In genomic region chr2:105320651-105321215, GRCh38 we compare ENCODE assay signal across 22 cellular contexts. TPM values are rescaled to one million over a fixed set of nuclear protein-coding genes. Genes with fewer than 3 reads are reported as not detected.
DNase-seq lines count a peak whose midpoint lies in the region; ATAC-seq, FAIRE-seq and TF ChIP-seq lines count a peak whose summit lies in the region.
"Had no signal": no experiment of that assay in that cellular context is flagged by ENCODE, and none has a peak within 500 bp of the region (broad histone marks: within the 10 kb centered on the region; RNA-seq: fewer than 3 reads in every experiment).

No MANE protein-coding gene starts in this region.

- POLR2A ChIA-PET in HepG2 (lab: Yijun Ruan, JAX), result interaction anchor here (3.0 kb wide), 1 partner anchor 9 kb away, joined by 18 read pairs; the partner anchor contains the start of gene TGFBRAP1

- H3K4me3 ChIP-seq in HepG2 (replicated peaks in 1 of 3; ENCODE audit: insufficient read depth in 1 of 3, low read depth in 2 of 3, low read length in 3 of 3) (no peak overlapping the region), right lobe of liver (no peak overlapping the region), left lung (no peak overlapping the region)
- H3K4me3 ChIP-seq: ovary, sigmoid colon, testis had no signal

- no peak for TF ChIP-seq EP300 in HepG2 (IDR thresholded peaks at IDR 0.05; ENCODE audit: low read depth in 2 of 2, low read length in 2 of 2)
- no peak for TF ChIP-seq EP300 in HepG2 (CRISPR knock-in tag; IDR thresholded peaks at IDR 0.05; ENCODE audit: borderline replicate concordance)

- TF ChIP-seq POLR2A in HepG2 (IDR thresholded peaks at IDR 0.05; ENCODE audit: insufficient read depth in 1 of 2, low read depth in 2 of 2, low read length in 2 of 2) (no peak), right lobe of liver (IDR thresholded peaks at IDR 0.05) (no peak)

- intact Hi-C loops in HepG2 (cut with micrococcal nuclease; ENCODE audit: unreplicated experiment), result no loop called here
- intact Hi-C loops in right lobe of liver (cut with DNase I), result no loop called here
- intact Hi-C loops in left lung (cut with DNase I), result no loop called here

- H3K36me3 ChIP-seq in HepG2 (replicated peaks in 1 of 2; ENCODE audit: control insufficient read depth in 1 of 2, insufficient read depth in 2 of 2, low read length in 2 of 2), result peaks cover 7 to 24% of the 10 kb centered on the region in 2 experiments
- no peaks in the 10 kb centered on the region for H3K36me3 ChIP-seq in right lobe of liver
- H3K36me3 ChIP-seq in left lung, result no peaks in the 10 kb centered on the region
- H3K36me3 ChIP-seq: ovary, sigmoid colon had no signal

- no peaks in the 10 kb centered on the region for H3K9me3 ChIP-seq in HepG2 (ENCODE audit: low read length)
- no peaks in the 10 kb centered on the region for H3K9me3 ChIP-seq in right lobe of liver
- H3K9me3 ChIP-seq in left lung, result no peaks in the 10 kb centered on the region
- H3K9me3 ChIP-seq: ovary, sigmoid colon, testis had no signal

- WGBS in HepG2 (ENCODE audit: low lambda C conversion rate), result 90% methylated on average over 7 of the region's 7 CpGs
- 78% methylated on average over 6 of the region's 7 CpGs for WGBS in right lobe of liver (ENCODE audit: insufficient coverage, low coverage, low lambda C conversion rate, missing lambda C conversion rate)

- CTCF ChIA-PET in HepG2 (lab: Yijun Ruan, JAX; ENCODE audit: low intra/inter-chr PET ratio, low total read pairs), result no interaction called here

- peaks cover 88% of the 10 kb centered on the region for H3K79me2 ChIP-seq in HepG2 (ENCODE audit: insufficient read depth, low read length)

- FAIRE-seq in HepG2 (lab: Jason Lieb, UNC), result no peak
- FAIRE-seq: frontal cortex, kidney, RCC 7860 had no signal

- H3K4me2 ChIP-seq in HepG2 (ENCODE audit: low read depth, low read length), result no peak overlapping the region

- TF ChIP-seq RAD21 in HepG2 (CRISPR knock-in tag; IDR thresholded peaks at IDR 0.05), result no peak

- H2AFZ ChIP-seq in HepG2 (ENCODE audit: low read length), result no peak overlapping the region

- H3K27ac ChIP-seq in HepG2 (ENCODE audit: extremely low read length, insufficient read depth, low read length) (peak overlapping the region; percentile 13), right lobe of liver (no peak overlapping the region), left lung (no peak overlapping the region)
- H3K27ac ChIP-seq: ovary, sigmoid colon, testis had no signal

- H3K27me3 ChIP-seq in HepG2 (ENCODE audit: control insufficient read depth in 1 of 2, insufficient read depth in 2 of 2, low read length in 2 of 2) (no peaks in the 10 kb centered on the region), right lobe of liver (no peaks in the 10 kb centered on the region), left lung (no peaks in the 10 kb centered on the region)
- H3K27me3 ChIP-seq: ovary, sigmoid colon, testis had no signal

- no peak overlapping the region for H3K9ac ChIP-seq in HepG2 (ENCODE audit: insufficient read depth, low read depth, low read length)

- no peak for TF ChIP-seq CTCF in HepG2 (CRISPR knock-in tag; IDR thresholded peaks at IDR 0.05)
- TF ChIP-seq CTCF in right lobe of liver (IDR thresholded peaks at IDR 0.05), result no peak
- TF ChIP-seq CTCF in left lung (IDR thresholded peaks at IDR 0.05), result no peak

- ATAC-seq in HepG2 (no peak), right lobe of liver (no peak), left lung (peak; percentile 79)
- ATAC-seq: naive thymus-derived CD4-positive, alpha-beta T cell; stimulated activated effector memory CD8-positive, alpha-beta T cell treated with anti-CD3 and anti-CD28 coated beads, Interleukin-12 subunit alpha, Interleukin-12 subunit beta, amount 100 ng/mL, for 72 hours had no signal

- no TSS peak for BruUV-seq in HepG2 (replicated peaks; lab: Mats Ljungman, UMichigan)

- in situ Hi-C loops in HepG2 (cut with HindIII; ENCODE audit: extremely low pct_ligation_motif_present, low pct_unique_long_range_greater_than_20kb), result no loop called here

- DNase-seq in HepG2 (ENCODE audit: low spot score) (no peak), right lobe of liver (no peak), NCI-H524 treated with DMSO at 0.1 percent for 48 hours (lab: John Stamatoyannopoulos, UW) (peak; percentile 77), left lung (no peak), GF-D8 (lab: John Stamatoyannopoulos, UW) (no peak), NOMO-1 treated with DMSO at 0.1 percent for 48 hours (lab: John Stamatoyannopoulos, UW; ENCODE audit: unreplicated experiment) (no peak), putamen (ENCODE audit: low spot score) (no peak), AML-193 (lab: John Stamatoyannopoulos, UW) (no peak)
- DNase-seq: activated CD4-positive, CD25-positive, alpha-beta regulatory T cell treated with anti-CD3 and anti-CD28 coated beads, Interleukin-2, amount 50 U/mL, for 72 hours; activated naive CD4-positive, alpha-beta T cell treated with anti-CD3 and anti-CD28 coated beads, Interleukin-2, amount 50 U/mL, for 16 hours; anterior cingulate cortex; erythroblast; H9; kidney; naive thymus-derived CD4-positive, alpha-beta T cell; NCI-H2171 treated with DMSO at 0.1 percent for 48 hours; ovary; sigmoid colon; testis had no signal

- H3K4me1 ChIP-seq in HepG2 (ENCODE audit: insufficient read depth, low read length) (peaks cover 10% of the 10 kb centered on the region), right lobe of liver (no peaks in the 10 kb centered on the region), left lung (peaks cover 0 to 29% of the 10 kb centered on the region in 2 donors)
- H3K4me1 ChIP-seq: testis had no signal

- H4K20me1 ChIP-seq in HepG2 (ENCODE audit: insufficient read depth, low read length), result peaks cover 6% of the 10 kb centered on the region; the same call in 1 of the 2 replicates

TF ChIP-seq in HepG2, 621 proteins besides CTCF, POLR2A, EP300 and RAD21 (continues in another document):
- no peak for TF ChIP-seq ZNF256 (CRISPR knock-in tag; conservative IDR thresholded peaks at IDR 0.05)
- no peak for TF ChIP-seq BRF2 (CRISPR knock-in tag; IDR thresholded peaks at IDR 0.05)

RNA-seq across cellular contexts. Expression of gene TGFBRAP1, which starts 8.8 kb away (rescaled TPM):
- total RNA-seq in HepG2 (2016; rRNA removed; fragmentation: Illumina TruSeq; extraction: Trizol) (22.9 and 27.0 TPM in 2 replicates), right lobe of liver (10 to 100 TPM in 2 of 6 experiments, 1 to 10 TPM in 4; 5.7 to 11.2 (median 7.1) TPM), left lung (10 to 100 TPM; 16.6 to 23.3 TPM)
- 4.1 and 4.4 TPM in 2 replicates for total RNA-seq in HepG2 (2016; cell fraction: cytosol; rRNA removed; fragmentation: Illumina TruSeq; extraction: Trizol; ENCODE audit: low read depth)
- total RNA-seq in HepG2 (2016; cell fraction: insoluble cytoplasmic fraction; rRNA removed; fragmentation: Illumina TruSeq; extraction: Trizol), result 22.6 and 23.2 TPM in 2 replicates
- 14.4 and 14.7 TPM in 2 replicates for total RNA-seq in HepG2 (2016; cell fraction: membrane; rRNA removed; fragmentation: Illumina TruSeq; extraction: Trizol)
- 18.8 and 20.1 TPM in 2 replicates for total RNA-seq in HepG2 (2016; cell fraction: nucleus; rRNA removed; fragmentation: Illumina TruSeq; extraction: Trizol)
- 12.7 and 13.4 TPM in 2 replicates for polyA plus RNA-seq in HepG2 (2011; rRNA removed)
- polyA plus RNA-seq in HepG2 (2011; cell fraction: cytosol; rRNA removed), result 10.5 and 11.2 TPM in 2 replicates
- polyA plus RNA-seq in HepG2 (2011; cell fraction: nucleus; rRNA removed), result 11.8 and 12.4 TPM in 2 replicates
- 13.4 and 13.9 TPM in 2 replicates for polyA plus RNA-seq in HepG2 (2012)
- polyA plus RNA-seq in HepG2 (2016; cell fraction: cytosol; fragmentation: Illumina TruSeq; extraction: Trizol; ENCODE audit: low read depth), result 1.4 TPM in 2 replicates
- 20.3 and 22.7 TPM in 2 replicates for polyA plus RNA-seq in HepG2 (2016; cell fraction: insoluble cytoplasmic fraction; fragmentation: Illumina TruSeq; extraction: Trizol; ENCODE audit: low read depth)
- 6.8 and 6.9 TPM in 2 replicates for polyA plus RNA-seq in HepG2 (2016; cell fraction: membrane; fragmentation: Illumina TruSeq; extraction: Trizol; ENCODE audit: low read depth)
- polyA plus RNA-seq in HepG2 (2016; cell fraction: nucleus; fragmentation: Illumina TruSeq; extraction: Trizol; ENCODE audit: insufficient read depth, low read depth), result 27.0 and 31.2 TPM in 2 replicates
- polyA minus RNA-seq in HepG2 (2011; rRNA and poly(A)+ RNA removed; ENCODE audit: low replicate concordance), result 27.6 and 32.1 TPM in 2 replicates
- polyA minus RNA-seq in HepG2 (2011; cell fraction: cytosol; rRNA and poly(A)+ RNA removed), result 12.0 and 15.4 TPM in 2 replicates
- polyA minus RNA-seq in HepG2 (2011; cell fraction: nucleus; rRNA and poly(A)+ RNA removed), result 14.9 and 16.4 TPM in 2 replicates

RNA-seq across cellular contexts. Expression of gene C2orf49, which starts 16.6 kb away (rescaled TPM):
- total RNA-seq in HepG2 (2016; rRNA removed; fragmentation: Illumina TruSeq; extraction: Trizol) (28.8 and 35.6 TPM in 2 replicates), right lobe of liver (1 to 10 TPM; 3.9 to 7.4 (median 6.4) TPM), left lung (10 to 100 TPM; 15.7 TPM)
- total RNA-seq in HepG2 (2016; cell fraction: cytosol; rRNA removed; fragmentation: Illumina TruSeq; extraction: Trizol; ENCODE audit: low read depth), result 13.5 and 14.5 TPM in 2 replicates
- total RNA-seq in HepG2 (2016; cell fraction: insoluble cytoplasmic fraction; rRNA removed; fragmentation: Illumina TruSeq; extraction: Trizol), result 30.8 and 40.4 TPM in 2 replicates
- total RNA-seq in HepG2 (2016; cell fraction: membrane; rRNA removed; fragmentation: Illumina TruSeq; extraction: Trizol), result 17.9 and 19.2 TPM in 2 replicates
- total RNA-seq in HepG2 (2016; cell fraction: nucleus; rRNA removed; fragmentation: Illumina TruSeq; extraction: Trizol), result 16.1 and 20.5 TPM in 2 replicates
- polyA plus RNA-seq in HepG2 (2011; rRNA removed), result 21.6 and 24.7 TPM in 2 replicates
- 10.0 and 13.2 TPM in 2 replicates for polyA plus RNA-seq in HepG2 (2011; cell fraction: cytosol; rRNA removed)
- polyA plus RNA-seq in HepG2 (2011; cell fraction: nucleus; rRNA removed), result 9.5 and 13.6 TPM in 2 replicates
- 28.0 and 30.9 TPM in 2 replicates for polyA plus RNA-seq in HepG2 (2012)
- polyA plus RNA-seq in HepG2 (2016; cell fraction: cytosol; fragmentation: Illumina TruSeq; extraction: Trizol; ENCODE audit: low read depth), result 4.6 and 4.9 TPM in 2 replicates
- 31.3 and 31.7 TPM in 2 replicates for polyA plus RNA-seq in HepG2 (2016; cell fraction: insoluble cytoplasmic fraction; fragmentation: Illumina TruSeq; extraction: Trizol; ENCODE audit: low read depth)
- polyA plus RNA-seq in HepG2 (2016; cell fraction: membrane; fragmentation: Illumina TruSeq; extraction: Trizol; ENCODE audit: low read depth), result 5.2 and 7.1 TPM in 2 replicates
- 19.7 and 25.5 TPM in 2 replicates for polyA plus RNA-seq in HepG2 (2016; cell fraction: nucleus; fragmentation: Illumina TruSeq; extraction: Trizol; ENCODE audit: insufficient read depth, low read depth)
- polyA minus RNA-seq in HepG2 (2011; rRNA and poly(A)+ RNA removed; ENCODE audit: low replicate concordance), result 6.4 and 9.7 TPM in 2 replicates
- 14.1 and 14.5 TPM in 2 replicates for polyA minus RNA-seq in HepG2 (2011; cell fraction: cytosol; rRNA and poly(A)+ RNA removed)
- 27.2 and 30.3 TPM in 2 replicates for polyA minus RNA-seq in HepG2 (2011; cell fraction: nucleus; rRNA and poly(A)+ RNA removed)
